In genomic region chr13:99320693-99321481, GRCh38 we compare ENCODE assay signal across 8 cellular contexts. TPM values are rescaled to one million over a fixed set of nuclear protein-coding genes. Genes with fewer than 3 reads are reported as not detected.
DNase-seq lines count a peak whose midpoint lies in the region; ATAC-seq, FAIRE-seq and TF ChIP-seq lines count a peak whose summit lies in the region.

No MANE protein-coding gene starts in this region.

- peak overlapping the region; percentile 75 to 98 (median 93) for H3K27ac ChIP-seq in BLaER1 treated with 17β-estradiol and CSF1 and Interleukin-3, amounts not matched to agents 10 nM and 100 nM
- peak overlapping the region; percentile 60 for H3K27ac ChIP-seq in Karpas-422 (ENCODE audit: low read length)
- peak overlapping the region; percentile 56 for H3K27ac ChIP-seq in keratinocyte (ENCODE audit: control insufficient read depth, insufficient read depth, low read length)

- no peak overlapping the region for H2AFZ ChIP-seq in Karpas-422 (ENCODE audit: low read length)
- H2AFZ ChIP-seq in keratinocyte (ENCODE audit: control insufficient read depth, low read length): no peak overlapping the region

- no peaks in the 10 kb centered on the region for H3K9me1 ChIP-seq in keratinocyte (ENCODE audit: control insufficient read depth, extremely low read depth, insufficient read depth, low read length)

- FAIRE-seq in keratinocyte (lab: Jason Lieb, UNC) (no peak), D721Med (lab: Jason Lieb, UNC) (no peak)

- peaks cover 9% of the 10 kb centered on the region; the same call in 1 of the 2 replicates for H3K79me2 ChIP-seq in Karpas-422 (ENCODE audit: low read length)
- no peaks in the 10 kb centered on the region for H3K79me2 ChIP-seq in keratinocyte (ENCODE audit: control insufficient read depth, insufficient read depth, low read length)

- H3K27me3 ChIP-seq in BLaER1 treated with 17β-estradiol and CSF1 and Interleukin-3, amounts not matched to agents 10 nM and 100 nM: no peaks in the 10 kb centered on the region
- H3K27me3 ChIP-seq in Karpas-422 (ENCODE audit: low read length): no peaks in the 10 kb centered on the region
- no peaks in the 10 kb centered on the region for H3K27me3 ChIP-seq in keratinocyte (ENCODE audit: control insufficient read depth, extremely low read depth, insufficient read depth, low read length)
- no peaks in the 10 kb centered on the region for H3K27me3 ChIP-seq in H7 (ENCODE audit: control insufficient read depth, insufficient read depth, low read length)

- no peaks in the 10 kb centered on the region for H4K20me1 ChIP-seq in BLaER1 treated with 17β-estradiol and CSF1 and Interleukin-3, amounts not matched to agents 10 nM and 100 nM
- H4K20me1 ChIP-seq in Karpas-422 (ENCODE audit: insufficient read depth, low read depth, low read length) (no peaks in the 10 kb centered on the region), keratinocyte (ENCODE audit: control insufficient read depth, extremely low read depth, insufficient read depth, low read length) (peaks cover 2% of the 10 kb centered on the region)

- H3K4me3 ChIP-seq in BLaER1 treated with 17β-estradiol and CSF1 and Interleukin-3, amounts not matched to agents 10 nM and 100 nM: peak overlapping the region in 2 of 10 experiments; percentile 3 to 29; a peak in 4 of 20 replicates
- H3K4me3 ChIP-seq in Karpas-422 (ENCODE audit: low read length): no peak overlapping the region
- H3K4me3 ChIP-seq in keratinocyte (ENCODE audit: control insufficient read depth in 2 of 3, extremely low read depth in 1 of 3, insufficient read depth in 2 of 3, low read depth in 1 of 3, low read length in 3 of 3): no peak overlapping the region
- no peak overlapping the region for H3K4me3 ChIP-seq in H7 (ENCODE audit: insufficient read depth, low read depth, low read length)

- peak overlapping the region; percentile 29 to 93 (median 77); a peak in 21 of 22 replicates for H3K4me2 ChIP-seq in BLaER1 treated with 17β-estradiol and CSF1 and Interleukin-3, amounts not matched to agents 10 nM and 100 nM
- H3K4me2 ChIP-seq in Karpas-422 (ENCODE audit: low read depth, low read length, poor library complexity, severe bottlenecking) (peak overlapping the region; percentile 47), keratinocyte (ENCODE audit: control insufficient read depth, extremely low read depth, insufficient read depth, low read depth, low read length) (no peak overlapping the region)

- dilution Hi-C loops in keratinocyte (cut with MboI; ENCODE audit: extremely low pct_ligation_motif_present, low sequenced_read_pairs): no loop called here

- no peak for ATAC-seq in GM18498 (IDR thresholded peaks at IDR 0.05; ENCODE audit: unreplicated experiment)

- H3K9me3 ChIP-seq in BLaER1 treated with 17β-estradiol and CSF1 and Interleukin-3, amounts not matched to agents 10 nM and 100 nM (replicated peaks in 1 of 11): no peaks in the 10 kb centered on the region
- no peaks in the 10 kb centered on the region for H3K9me3 ChIP-seq in Karpas-422 (ENCODE audit: low read length)
- no peaks in the 10 kb centered on the region for H3K9me3 ChIP-seq in keratinocyte (ENCODE audit: control insufficient read depth, low read depth, low read length)

- TF ChIP-seq CTCF in keratinocyte (optimal IDR thresholded peaks at IDR 0.05 in 1 of 3, IDR thresholded peaks at IDR 0.05 in 1 of 3, conservative IDR thresholded peaks at IDR 0.05 in 1 of 3; ENCODE audit: extremely low read depth in 1 of 3, insufficient read depth in 2 of 3, low read length in 3 of 3): no peak
- no peak for TF ChIP-seq CTCF in D721Med (IDR thresholded peaks at IDR 0.05; ENCODE audit: insufficient read depth, missing control alignments)

- peaks cover 26 to 79% (median 63%) of the 10 kb centered on the region in 11 experiments; a peak in 21 of 22 replicates for H3K36me3 ChIP-seq in BLaER1 treated with 17β-estradiol and CSF1 and Interleukin-3, amounts not matched to agents 10 nM and 100 nM
- H3K36me3 ChIP-seq in Karpas-422 (ENCODE audit: insufficient read depth, low read length) (0 out of 2 replicates have a peak, but pooled peaks cover 5% of the 10 kb centered on the region), keratinocyte (ENCODE audit: control insufficient read depth in 2 of 2, extremely low read depth in 1 of 2, insufficient read depth in 2 of 2, low read length in 2 of 2) (peaks cover 4 to 6% of the 10 kb centered on the region in 2 experiments), H7 (replicated peaks; ENCODE audit: control insufficient read depth, insufficient read depth, low read length) (no peaks in the 10 kb centered on the region; the same call in none of the 2 replicates)

- peak overlapping the region; percentile 26 to 80 (median 75); a peak in 20 of 22 replicates for H3K9ac ChIP-seq in BLaER1 treated with 17β-estradiol and CSF1 and Interleukin-3, amounts not matched to agents 10 nM and 100 nM
- H3K9ac ChIP-seq in Karpas-422 (ENCODE audit: low read length): no peak overlapping the region
- H3K9ac ChIP-seq in keratinocyte (ENCODE audit: control insufficient read depth, extremely low read depth, insufficient read depth, low read length): no peak overlapping the region

- H3K9me2 ChIP-seq in Karpas-422 (replicated peaks; ENCODE audit: insufficient read depth, low read length): no peaks in the 10 kb centered on the region

- DNase-seq in Karpas-422: peak; percentile 62
- DNase-seq in amniotic epithelial cell (ENCODE audit: low read depth): peak; percentile 91
- no peak for DNase-seq in keratinocyte (ENCODE audit: low read depth, low spot score)
- DNase-seq in NCI-H510A treated with DMSO at 0.1 percent for 48 hours (lab: John Stamatoyannopoulos, UW): no peak
- DNase-seq in H7: no peak
- DNase-seq in D721Med (ENCODE audit: insufficient read length, low spot score): no peak

- H3K4me1 ChIP-seq in BLaER1 treated with 17β-estradiol and CSF1 and Interleukin-3, amounts not matched to agents 10 nM and 100 nM: peaks cover 25 to 99% (median 89%) of the 10 kb centered on the region in 10 experiments
- peaks cover 53% of the 10 kb centered on the region for H3K4me1 ChIP-seq in Karpas-422 (ENCODE audit: low read length)
- H3K4me1 ChIP-seq in keratinocyte (ENCODE audit: control insufficient read depth, extremely low read depth, insufficient read depth, low read length): peaks cover 25% of the 10 kb centered on the region

RNA-seq across cellular contexts. Expression of gene GPR183, which starts 13.7 kb away (rescaled TPM):
- 0.11 TPM in 1 of 2 replicates, not detected in the other for total RNA-seq in Karpas-422 (2014; rRNA removed; shearing (Covaris generic); ENCODE audit: low replicate concordance)
- 0.10 TPM in 1 of 3 replicates, not detected in the others for polyA plus RNA-seq in keratinocyte
- not detected for polyA plus RNA-seq in keratinocyte (2011; ENCODE audit: low read depth)
- not detected in 2 replicates for polyA plus RNA-seq in keratinocyte (2011; cell fraction: cytosol; rRNA removed)
- polyA plus RNA-seq in keratinocyte (2011; cell fraction: nucleus; rRNA removed): not detected in 2 replicates
- polyA plus RNA-seq in keratinocyte (2012; ENCODE audit: low replicate concordance): 0.42 TPM in 1 of 2 replicates, not detected in the other
- polyA minus RNA-seq in keratinocyte: not detected in 3 replicates
- polyA minus RNA-seq in keratinocyte (2011; cell fraction: cytosol; rRNA and poly(A)+ RNA removed): not detected
- polyA minus RNA-seq in keratinocyte (2011; cell fraction: nucleus; rRNA and poly(A)+ RNA removed): not detected in 2 replicates
- total RNA-seq in H7 (2014; rRNA removed; shearing (Covaris generic)): not detected in 2 replicates

Comparison
In these comparisons a context has a peak if more than half of its experiments do, and no peak if none do; other contexts are left out.
1. H3K9ac ChIP-seq: peak in BLaER1 treated with 17β-estradiol and CSF1 and Interleukin-3, amounts not matched to agents 10 nM and 100 nM (11 of 11); none in Karpas-422 (single experiment) and keratinocyte (single experiment).
2. DNase-seq: peak in Karpas-422 (single experiment) and amniotic epithelial cell (single experiment); none in keratinocyte (single experiment), NCI-H510A treated with DMSO at 0.1 percent for 48 hours (single experiment), H7 (single experiment) and D721Med (single experiment).
3. Peak in every context shown above with its lines, with median percentiles within 50 percentile points of each other: H3K27ac ChIP-seq.